40 cellular contexts compared by ENCODE assay signal in the genomic region with DNA sequence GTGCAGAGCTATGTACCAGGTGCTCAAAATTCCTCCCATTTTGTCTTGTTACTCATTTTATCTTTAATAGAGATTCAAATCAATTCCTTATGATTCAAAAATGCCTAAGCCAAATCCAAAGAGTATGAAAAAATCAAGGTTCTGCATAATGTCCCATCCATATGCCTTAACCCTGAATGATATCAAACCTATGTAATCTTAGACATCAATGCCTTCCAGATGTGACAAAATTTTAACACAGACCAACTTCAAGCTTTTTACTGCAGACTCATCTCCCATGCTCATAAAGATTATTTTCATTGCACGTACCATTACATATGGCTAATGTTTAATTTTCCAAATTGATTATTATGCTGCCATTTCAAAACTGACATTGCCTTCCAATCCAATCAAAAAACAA.
"Had no signal": no experiment of that assay in that cellular context is flagged by ENCODE, and none has a peak within 500 bp of the region (broad histone marks: within the 10 kb centered on the region; RNA-seq: fewer than 3 reads in every experiment).

No MANE protein-coding gene starts in this region.

- H3K27ac ChIP-seq: ascending aorta, cardiac muscle cell, WERI-Rb-1 had no signal

- H3K9me3 ChIP-seq: ascending aorta had no signal

- H3K27me3 Mint-ChIP-seq: activated CD4-positive, alpha-beta memory T cell treated with anti-CD3 and anti-CD28 coated beads for 36 hours; activated CD4-positive, alpha-beta T cell treated with anti-CD3 and anti-CD28 coated beads for 36 hours; activated CD8-positive, alpha-beta T cell treated with anti-CD3 and anti-CD28 coated beads for 36 hours; activated naive CD4-positive, alpha-beta T cell treated with anti-CD3 and anti-CD28 coated beads, Interleukin-2, amount 50 U/mL, for 24 hours; activated naive CD8-positive, alpha-beta T cell; activated naive CD8-positive, alpha-beta T cell treated with anti-CD3 and anti-CD28 coated beads, Interleukin-2, amount 10 ng/mL, durations not matched to agents 7 days and 5 days; activated naive CD8-positive, alpha-beta T cell treated with anti-CD3 and anti-CD28 coated beads, Interleukin-2, amount 50 U/mL, for 24 hours; brain; central memory CD8-positive, alpha-beta T cell had no signal

- H3K4me3 ChIP-seq: ascending aorta, cardiac muscle cell had no signal

- H3K4me1 Mint-ChIP-seq: activated CD4-positive, alpha-beta T cell treated with anti-CD3 and anti-CD28 coated beads for 36 hours; activated naive CD4-positive, alpha-beta T cell treated with anti-CD3 and anti-CD28 coated beads, Interleukin-2, amount 50 U/mL, for 24 hours; activated naive CD8-positive, alpha-beta T cell treated with anti-CD3 and anti-CD28 coated beads, Interleukin-2, amount 10 ng/mL, durations not matched to agents 7 days and 5 days; activated naive CD8-positive, alpha-beta T cell treated with anti-CD3 and anti-CD28 coated beads, Interleukin-2, amount 50 U/mL, for 24 hours; activated T-helper 17 cell treated with anti-CD3 and anti-CD28 coated beads, Interleukin-2, amount 50 U/mL, for 72 hours; central memory CD8-positive, alpha-beta T cell had no signal

- H3K9me3 Mint-ChIP-seq: activated CD4-positive, alpha-beta memory T cell treated with anti-CD3 and anti-CD28 coated beads for 36 hours; activated CD8-positive, alpha-beta T cell treated with anti-CD3 and anti-CD28 coated beads for 36 hours; activated naive CD4-positive, alpha-beta T cell treated with anti-CD3 and anti-CD28 coated beads for 36 hours; activated naive CD4-positive, alpha-beta T cell treated with anti-CD3 and anti-CD28 coated beads, Interleukin-2, amount 50 U/mL, for 24 hours; activated naive CD8-positive, alpha-beta T cell treated with anti-CD3 and anti-CD28 coated beads, Interleukin-2, amount 10 ng/mL, durations not matched to agents 7 days and 5 days; activated T-cell treated with anti-CD3 and anti-CD28 coated beads, Interleukin-2, amount 50 U/mL, for 4 hours; activated T-helper 1 cell treated with anti-CD3 and anti-CD28 coated beads, Interleukin-12 subunit alpha, Interleukin-12 subunit beta, Interleukin-2, Interleukin-4 antibody, amounts not matched to agents 30 ng/mL and 10 ng/mL and 1 ng/mL, durations not matched to agents 14 hours and 24 hours and 36 hours; activated T-helper 17 cell treated with anti-CD3 and anti-CD28 coated beads, Interleukin-2, amount 50 U/mL, for 72 hours; central memory CD8-positive, alpha-beta T cell; T-helper 1 cell treated with Interleukin-12 subunit alpha and Interleukin-12 subunit beta and Interleukin-4 antibody, amounts not matched to agents 30 μg/mL and 1 μg/mL, for 36 hours; T-helper 2 cell treated with Interferon-gamma antibody and Interleukin-4, amounts not matched to agents 5 μg/mL and 100 μg/mL, for 36 hours; WTC11 had no signal

- FAIRE-seq: bronchial epithelial cell, TTC549 had no signal

- H3K36me3 ChIP-seq: ascending aorta, cardiac muscle cell, WERI-Rb-1 had no signal

- H3K36me3 Mint-ChIP-seq: activated CD4-positive, alpha-beta memory T cell treated with anti-CD3 and anti-CD28 coated beads for 36 hours; activated naive CD4-positive, alpha-beta T cell treated with anti-CD3 and anti-CD28 coated beads, Interleukin-2, amount 50 U/mL, for 24 hours; activated naive CD8-positive, alpha-beta T cell; activated naive CD8-positive, alpha-beta T cell treated with anti-CD3 and anti-CD28 coated beads, Interleukin-2, amount 10 ng/mL, durations not matched to agents 7 days and 5 days; brain; WTC11 had no signal

- DNase-seq: activated CD4-positive, alpha-beta memory T cell treated with anti-CD3 and anti-CD28 coated beads for 36 hours; activated CD4-positive, alpha-beta T cell treated with anti-CD3 and anti-CD28 coated beads for 1 hour; activated CD4-positive, alpha-beta T cell treated with anti-CD3 and anti-CD28 coated beads for 36 hours; activated CD4-positive, alpha-beta T cell treated with anti-CD3 and anti-CD28 coated beads for 48 hours; activated CD4-positive, alpha-beta T cell treated with anti-CD3 and anti-CD28 coated beads, Interleukin-2, amount 50 U/mL, for 1 hour; activated CD4-positive, alpha-beta T cell treated with anti-CD3 and anti-CD28 coated beads, Interleukin-2, amount 50 U/mL, for 4 hours; activated CD4-positive, CD25-positive, alpha-beta regulatory T cell; activated CD8-positive, alpha-beta memory T cell treated with anti-CD3 and anti-CD28 coated beads, Interleukin-2, amount 50 U/mL, for 4 hours; activated CD8-positive, alpha-beta T cell treated with anti-CD3 and anti-CD28 coated beads for 36 hours; activated effector memory CD4-positive, alpha-beta T cell treated with anti-CD3 and anti-CD28 coated beads, Interleukin-2, amount 50 U/mL, for 16 hours; activated gamma-delta T cell treated with Interleukin-2 at 50 U/mL for 16 hours; activated naive CD4-positive, alpha-beta T cell; activated naive CD4-positive, alpha-beta T cell treated with anti-CD3 and anti-CD28 coated beads for 36 hours; activated naive CD8-positive, alpha-beta T cell treated with anti-CD3 and anti-CD28 coated beads, Interleukin-2, amount 10 ng/mL, durations not matched to agents 7 days and 5 days; activated naive CD8-positive, alpha-beta T cell treated with anti-CD3 and anti-CD28 coated beads, Interleukin-2, amount 50 U/mL, for 24 hours; activated T-cell treated with anti-CD3 and anti-CD28 coated beads for 4 hours; activated T-cell treated with anti-CD3 and anti-CD28 coated beads, Interleukin-2, amount 50 U/mL, for 1 hour; activated T-cell treated with anti-CD3 and anti-CD28 coated beads, Interleukin-2, amount 50 U/mL, for 4 hours; activated T-cell treated with anti-CD3 and anti-CD28 coated beads, Interleukin-2, amount 50 U/mL, for 72 hours; amygdala; anterior cingulate cortex; caudate nucleus; cerebellar nuclear complex; T-helper 1 cell; T-helper 2 cell; T-helper 9 cell; WERI-Rb-1 had no signal

- H3K27ac Mint-ChIP-seq: activated CD4-positive, alpha-beta memory T cell treated with anti-CD3 and anti-CD28 coated beads for 36 hours; activated CD4-positive, alpha-beta T cell treated with anti-CD3 and anti-CD28 coated beads for 36 hours; activated CD8-positive, alpha-beta T cell treated with anti-CD3 and anti-CD28 coated beads for 36 hours; activated naive CD4-positive, alpha-beta T cell treated with anti-CD3 and anti-CD28 coated beads for 36 hours; activated naive CD4-positive, alpha-beta T cell treated with anti-CD3 and anti-CD28 coated beads, Interleukin-2, amount 50 U/mL, for 24 hours; activated naive CD8-positive, alpha-beta T cell; activated naive CD8-positive, alpha-beta T cell treated with anti-CD3 and anti-CD28 coated beads, Interleukin-2, amount 10 ng/mL, durations not matched to agents 7 days and 5 days; activated naive CD8-positive, alpha-beta T cell treated with anti-CD3 and anti-CD28 coated beads, Interleukin-2, amount 50 U/mL, for 24 hours; activated T-cell treated with anti-CD3 and anti-CD28 coated beads, Interleukin-2, amount 50 U/mL, for 72 hours; activated T-helper 1 cell treated with anti-CD3 and anti-CD28 coated beads, Interleukin-12 subunit alpha, Interleukin-12 subunit beta, Interleukin-2, Interleukin-4 antibody, amounts not matched to agents 30 ng/mL and 10 ng/mL and 1 ng/mL, durations not matched to agents 14 hours and 24 hours and 36 hours; activated T-helper 17 cell treated with anti-CD3 and anti-CD28 coated beads, Interleukin-2, amount 50 U/mL, for 72 hours; T-helper 1 cell treated with Interleukin-12 subunit alpha and Interleukin-12 subunit beta and Interleukin-4 antibody, amounts not matched to agents 30 μg/mL and 1 μg/mL, for 36 hours; T-helper 2 cell treated with Interferon-gamma antibody and Interleukin-4, amounts not matched to agents 5 μg/mL and 100 μg/mL, for 36 hours; WTC11 had no signal

- H3K4me3 Mint-ChIP-seq: activated CD4-positive, alpha-beta memory T cell treated with anti-CD3 and anti-CD28 coated beads for 36 hours; activated CD4-positive, alpha-beta T cell treated with anti-CD3 and anti-CD28 coated beads for 36 hours; activated CD8-positive, alpha-beta T cell treated with anti-CD3 and anti-CD28 coated beads for 36 hours; activated naive CD4-positive, alpha-beta T cell treated with anti-CD3 and anti-CD28 coated beads for 36 hours; activated naive CD4-positive, alpha-beta T cell treated with anti-CD3 and anti-CD28 coated beads, Interleukin-2, amount 50 U/mL, for 24 hours; activated naive CD8-positive, alpha-beta T cell; activated naive CD8-positive, alpha-beta T cell treated with anti-CD3 and anti-CD28 coated beads, Interleukin-2, amount 10 ng/mL, durations not matched to agents 7 days and 5 days; activated naive CD8-positive, alpha-beta T cell treated with anti-CD3 and anti-CD28 coated beads, Interleukin-2, amount 50 U/mL, for 24 hours; activated T-cell treated with anti-CD3 and anti-CD28 coated beads, Interleukin-2, amount 50 U/mL, for 4 hours; activated T-cell treated with anti-CD3 and anti-CD28 coated beads, Interleukin-2, amount 50 U/mL, for 72 hours; activated T-helper 1 cell treated with anti-CD3 and anti-CD28 coated beads, Interleukin-12 subunit alpha, Interleukin-12 subunit beta, Interleukin-2, Interleukin-4 antibody, amounts not matched to agents 30 ng/mL and 10 ng/mL and 1 ng/mL, durations not matched to agents 14 hours and 24 hours and 36 hours; activated T-helper 17 cell treated with anti-CD3 and anti-CD28 coated beads, Interleukin-2, amount 50 U/mL, for 72 hours; central memory CD8-positive, alpha-beta T cell; T-helper 1 cell treated with Interleukin-12 subunit alpha and Interleukin-12 subunit beta and Interleukin-4 antibody, amounts not matched to agents 30 μg/mL and 1 μg/mL, for 36 hours; T-helper 2 cell treated with Interferon-gamma antibody and Interleukin-4, amounts not matched to agents 5 μg/mL and 100 μg/mL, for 36 hours; WTC11 had no signal
